9 cellular contexts compared by ENCODE assay signal in genomic region chr18:48896875-48897511, GRCh38. TPM values are rescaled to one million over a fixed set of nuclear protein-coding genes. Genes with fewer than 3 reads are reported as not detected.
A peak's percentile ranks its signal among the peaks of the same experiment; 100 is the strongest.
DNase-seq lines count a peak whose midpoint lies in the region; ATAC-seq, FAIRE-seq and TF ChIP-seq lines count a peak whose summit lies in the region.
"Had no signal": no experiment of that assay in that cellular context is flagged by ENCODE, and none has a peak within 500 bp of the region (broad histone marks: within the 10 kb centered on the region; RNA-seq: fewer than 3 reads in every experiment).

No MANE protein-coding gene starts in this region.

- H3K27me3 ChIP-seq in BE2C (no peaks in the 10 kb centered on the region), MM.1S (replicated peaks; ENCODE audit: insufficient read depth, low read length) (no peaks in the 10 kb centered on the region), K562 (ENCODE audit: control insufficient read depth in 2 of 2, insufficient read depth in 2 of 2, low read length in 2 of 2) (no peaks in the 10 kb centered on the region), lower lobe of right lung (ENCODE audit: low read depth) (no peaks in the 10 kb centered on the region)

- CTCF ChIA-PET in K562 (lab: Yijun Ruan, JAX; ENCODE audit: low intra/inter-chr PET ratio), result no interaction called here

- TF ChIP-seq EP300 in K562 (IDR thresholded peaks at IDR 0.05; ENCODE audit: low read length), result peak; percentile 51

- POLR2A ChIA-PET in K562 (lab: Yijun Ruan, JAX), result interaction anchor here (0.7 kb wide), 1 partner anchor 14 kb away, joined by 3 read pairs; no protein-coding TSS in a partner anchor

- no peaks in the 10 kb centered on the region for H3K9me3 ChIP-seq in BE2C
- H3K9me3 ChIP-seq in MM.1S (replicated peaks; ENCODE audit: insufficient read depth, low read length), result no peaks in the 10 kb centered on the region
- no peaks in the 10 kb centered on the region for H3K9me3 ChIP-seq in K562 (replicated peaks; ENCODE audit: control insufficient read depth, insufficient read depth, low read depth, low read length)
- H3K9me3 ChIP-seq in lower lobe of right lung, result no peaks in the 10 kb centered on the region

- H3K9me2 ChIP-seq in MM.1S (replicated peaks; ENCODE audit: insufficient read depth, low read length), result no peaks in the 10 kb centered on the region

- intact Hi-C loops in K562 (cut with micrococcal nuclease) (loop anchor here (2.0 to 10.0 kb wide), 2 partner anchors 36 to 112 kb away; no protein-coding TSS in a partner anchor), lower lobe of right lung (cut with DNase I) (no loop called here)

- H3K4me3 ChIP-seq in BE2C (ENCODE audit: low read depth, low read length) (no peak overlapping the region), MM.1S (ENCODE audit: low read length) (no peak overlapping the region), K562 (no peak overlapping the region), lower lobe of right lung (no peak overlapping the region)

- H3K36me3 ChIP-seq in BE2C (no peaks in the 10 kb centered on the region), MM.1S (replicated peaks; ENCODE audit: insufficient read depth, low read length) (no peaks in the 10 kb centered on the region), K562 (ENCODE audit: control insufficient read depth, insufficient read depth, low read length) (no peaks in the 10 kb centered on the region), lower lobe of right lung (no peaks in the 10 kb centered on the region)

- no peaks in the 10 kb centered on the region for H3K9me1 ChIP-seq in K562 (ENCODE audit: control insufficient read depth, insufficient read depth, low read length)

- ATAC-seq in K562 (peak; percentile 99), lower lobe of right lung (peak; percentile 80 to 93)

- peak overlapping the region; percentile 20; the same call in 1 of the 2 replicates for H3K27ac ChIP-seq in MM.1S (ENCODE audit: low read length)
- H3K27ac ChIP-seq in K562 (ENCODE audit: extremely low read depth, low read depth, low read length), result peak overlapping the region; percentile 46; the same call in 2 of the 3 replicates
- peak overlapping the region; percentile 64 for H3K27ac ChIP-seq in lower lobe of right lung
- H3K27ac ChIP-seq: epithelial cell of prostate had no signal

- H4K20me1 ChIP-seq in MM.1S (ENCODE audit: insufficient read depth, low read length) (no peaks in the 10 kb centered on the region), K562 (replicated peaks; ENCODE audit: control insufficient read depth, insufficient read depth, low read length) (0 out of 2 replicates have a peak, but pooled peaks cover 3% of the 10 kb centered on the region)

- no peaks in the 10 kb centered on the region for H3K79me2 ChIP-seq in MM.1S (ENCODE audit: low read length)
- H3K79me2 ChIP-seq in K562 (ENCODE audit: control insufficient read depth, insufficient read depth, low read length), result no peaks in the 10 kb centered on the region

- peak; percentile 64 to 70 for TF ChIP-seq RAD21 in K562 (CRISPR knock-in tag; conservative IDR thresholded peaks at IDR 0.05 in 1 of 2, IDR thresholded peaks at IDR 0.05 in 1 of 2)

- H2AFZ ChIP-seq in MM.1S (ENCODE audit: low read length) (no peak overlapping the region; the same call in 1 of the 2 replicates), K562 (ENCODE audit: low read depth, low read length) (peak overlapping the region; percentile 92)

- DNase-seq in BE2C (no peak), MM.1S (peak; percentile 50), K562 (ENCODE audit: extremely low read depth in 1 of 4, low spot score in 3 of 4) (peak; percentile 85 to 95 (median 88)), lower lobe of right lung (peak; percentile 90), kidney glomerular epithelial cell (lab: John Stamatoyannopoulos, UW) (no peak), NCI-H1694 treated with DMSO at 0.1 percent for 48 hours (lab: John Stamatoyannopoulos, UW) (no peak), NCI-H2107 (lab: John Stamatoyannopoulos, UW) (no peak)

- H3K4me2 ChIP-seq in MM.1S (ENCODE audit: low read depth, low read length), result no peak overlapping the region
- H3K4me2 ChIP-seq in K562 (ENCODE audit: insufficient read depth, low read length), result peak overlapping the region; percentile 62; the same call in 1 of the 2 replicates

- no TSS peak for BruUV-seq in K562 (replicated peaks; lab: Mats Ljungman, UMichigan)

- in situ Hi-C loops in K562 (cut with MboI), result no loop called here

- H3K4me1 ChIP-seq in BE2C (peaks cover 6% of the 10 kb centered on the region; the same call in 1 of the 2 replicates), MM.1S (ENCODE audit: low read length) (peaks cover 17% of the 10 kb centered on the region), K562 (replicated peaks in 1 of 2; ENCODE audit: control insufficient read depth in 2 of 2, insufficient read depth in 2 of 2, low read length in 2 of 2) (peaks cover 17 to 34% of the 10 kb centered on the region in 2 experiments), lower lobe of right lung (peaks cover 43% of the 10 kb centered on the region)

- peak; percentile 98 for FAIRE-seq in K562 (lab: Jason Lieb, UNC)

- H3K9ac ChIP-seq in MM.1S (ENCODE audit: low read length) (no peak overlapping the region), K562 (ENCODE audit: insufficient read depth in 1 of 2, low read depth in 2 of 2, low read length in 2 of 2) (no peak overlapping the region; a peak in 2 of 4 replicates)

- 40% methylated on average over 6 of the region's 9 CpGs for WGBS in K562 (ENCODE audit: insufficient coverage, low coverage, missing lambda C conversion rate)

- 0 out of 2 replicates have a peak, but pooled peaks have one; percentile 15 for TF ChIP-seq CTCF in BE2C (IDR thresholded peaks at IDR 0.05; ENCODE audit: low read depth, low read length)
- peak; percentile 19; the same call in 1 of the 2 replicates for TF ChIP-seq CTCF in MM.1S (IDR thresholded peaks at IDR 0.05; ENCODE audit: low read length)
- peak; percentile 51 to 76 (median 63) for TF ChIP-seq CTCF in K562 (IDR thresholded peaks at IDR 0.05 in 2 of 3, conservative IDR thresholded peaks at IDR 0.05 in 1 of 3; ENCODE audit: insufficient read depth in 2 of 3, low read depth in 1 of 3, low read length in 3 of 3)
- TF ChIP-seq CTCF in lower lobe of right lung (IDR thresholded peaks at IDR 0.05), result no peak

- H3F3A ChIP-seq in MM.1S (ENCODE audit: insufficient read depth, low read length), result no peaks in the 10 kb centered on the region

- TF ChIP-seq POLR2A in GM19099 (IDR thresholded peaks at IDR 0.05; ENCODE audit: extremely low read depth, insufficient read length, low read depth), result peak; percentile 32
- TF ChIP-seq POLR2A in K562 (conservative IDR thresholded peaks at IDR 0.05), result no peak

TF ChIP-seq in K562, 482 proteins besides CTCF, POLR2A, EP300 and RAD21 (continues in another document):
- TF ChIP-seq MAZ (CRISPR knock-in tag; conservative IDR thresholded peaks at IDR 0.05 in 1 of 2, IDR thresholded peaks at IDR 0.05 in 1 of 2), result peak; percentile 71 to 74; a peak in 3 of 4 replicates
- TF ChIP-seq PHF20 (IDR thresholded peaks at IDR 0.05; ENCODE audit: partially characterized antibody), result peak; percentile 18
- no peak for TF ChIP-seq SNAPC5 (CRISPR knock-in tag; IDR thresholded peaks at IDR 0.05)
- TF ChIP-seq KLF10 (CRISPR knock-in tag; IDR thresholded peaks at IDR 0.05), result no peak
- TF ChIP-seq ZNF184 (CRISPR knock-in tag; IDR thresholded peaks at IDR 0.05), result no peak
- TF ChIP-seq, protein P1, sequence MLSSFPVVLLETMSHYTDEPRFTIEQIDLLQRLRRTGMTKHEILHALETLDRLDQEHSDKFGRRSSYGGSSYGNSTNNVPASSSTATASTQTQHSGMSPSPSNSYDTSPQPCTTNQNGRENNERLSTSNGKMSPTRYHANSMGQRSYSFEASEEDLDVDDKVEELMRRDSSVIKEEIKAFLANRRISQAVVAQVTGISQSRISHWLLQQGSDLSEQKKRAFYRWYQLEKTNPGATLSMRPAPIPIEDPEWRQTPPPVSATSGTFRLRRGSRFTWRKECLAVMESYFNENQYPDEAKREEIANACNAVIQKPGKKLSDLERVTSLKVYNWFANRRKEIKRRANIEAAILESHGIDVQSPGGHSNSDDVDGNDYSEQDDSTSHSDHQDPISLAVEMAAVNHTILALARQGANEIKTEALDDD (IDR thresholded peaks at IDR 0.05), result peak; percentile 53
- peak; percentile 37; the same call in 1 of the 2 replicates for TF ChIP-seq CXXC5 (CRISPR knock-in tag; IDR thresholded peaks at IDR 0.05)
- TF ChIP-seq HDAC6 (IDR thresholded peaks at IDR 0.05; ENCODE audit: low read depth, low read length), result no peak
- TF ChIP-seq SRSF9 (IDR thresholded peaks at IDR 0.05; ENCODE audit: borderline replicate concordance, low read depth, low read length), result no peak
- TF ChIP-seq TEAD1 (CRISPR knock-in tag; IDR thresholded peaks at IDR 0.05), result peak in 1 of 2 experiments; percentile 57; a peak in 1 of 4 replicates
- TF ChIP-seq MCM7 (IDR thresholded peaks at IDR 0.05), result no peak
- TF ChIP-seq ZNF197 (CRISPR knock-in tag; IDR thresholded peaks at IDR 0.05; ENCODE audit: low read depth), result no peak

RNA-seq across cellular contexts. Expression of gene SMAD7, which starts 53.8 kb away (rescaled TPM):
- polyA plus RNA-seq in BE2C (2012; ENCODE audit: insufficient read depth, insufficient read length, low read depth), result 13.7 TPM
- total RNA-seq in K562 (2011; cell fraction: chromatin; rRNA removed; ENCODE audit: low replicate concordance), result 2.6 and 6.2 TPM in 2 replicates
- 3.9 and 7.0 TPM in 2 replicates for total RNA-seq in K562 (2011; cell fraction: nucleolus; rRNA removed)
- 3.3 and 4.1 TPM in 2 replicates for total RNA-seq in K562 (2011; cell fraction: nucleoplasm; rRNA removed)
- total RNA-seq in K562 (2014; rRNA removed) (2.9 and 3.0 TPM in 2 replicates), K562 (2014; rRNA removed; fragmentation: Illumina TruSeq; extraction: Trizol) (1.1 and 1.3 TPM in 2 replicates), K562 (2015; rRNA removed; fragmentation: Illumina TruSeq; extraction: Trizol) (0.90 and 0.94 TPM in 2 replicates), K562 (2021) (2.1 and 2.5 TPM in 2 replicates), lower lobe of right lung (63.4 TPM)
- polyA plus RNA-seq in K562 (2011; rRNA removed) (1.8 TPM in 2 replicates), K562 (2014; fragmentation: Illumina TruSeq; extraction: Trizol) (1.4 and 1.6 TPM in 2 replicates), K562 (2014; fragmentation: Nextera tagmentation; extraction: Ambion mirVana) (under 1 TPM; 0.13 to 0.23 TPM), K562 (2014; rRNA removed) (1.8 and 2.9 TPM in 2 replicates)
- polyA plus RNA-seq in K562 (2011; cell fraction: cytosol; rRNA removed), result 3.3 and 3.7 TPM in 2 replicates
- 4.6 and 5.7 TPM in 2 replicates for polyA plus RNA-seq in K562 (2011; cell fraction: nucleus; rRNA removed)
- polyA plus RNA-seq in K562 (2012), result 1.7 and 4.1 TPM in 2 replicates
- polyA minus RNA-seq in K562 (2011; rRNA and poly(A)+ RNA removed), result 3.4 and 3.7 TPM in 2 replicates
- polyA minus RNA-seq in K562 (2011; cell fraction: cytosol; rRNA and poly(A)+ RNA removed), result 2.0 and 4.6 TPM in 2 replicates
- 3.8 and 4.7 TPM in 2 replicates for polyA minus RNA-seq in K562 (2011; cell fraction: nucleus; rRNA and poly(A)+ RNA removed)

Comparison
In these comparisons a context has a peak if more than half of its experiments do, and no peak if none do; other contexts are left out.
1. DNase-seq: peak in MM.1S (single experiment), K562 (4 of 4) and lower lobe of right lung (single experiment); none in BE2C (single experiment), kidney glomerular epithelial cell (single experiment), NCI-H1694 treated with DMSO at 0.1 percent for 48 hours (single experiment) and NCI-H2107 (single experiment).
2. Peak in every context shown above with its lines, with median percentiles within 50 percentile points of each other: H3K27ac ChIP-seq.